ENCODE assay signal across 16 cellular contexts in the genomic region with DNA sequence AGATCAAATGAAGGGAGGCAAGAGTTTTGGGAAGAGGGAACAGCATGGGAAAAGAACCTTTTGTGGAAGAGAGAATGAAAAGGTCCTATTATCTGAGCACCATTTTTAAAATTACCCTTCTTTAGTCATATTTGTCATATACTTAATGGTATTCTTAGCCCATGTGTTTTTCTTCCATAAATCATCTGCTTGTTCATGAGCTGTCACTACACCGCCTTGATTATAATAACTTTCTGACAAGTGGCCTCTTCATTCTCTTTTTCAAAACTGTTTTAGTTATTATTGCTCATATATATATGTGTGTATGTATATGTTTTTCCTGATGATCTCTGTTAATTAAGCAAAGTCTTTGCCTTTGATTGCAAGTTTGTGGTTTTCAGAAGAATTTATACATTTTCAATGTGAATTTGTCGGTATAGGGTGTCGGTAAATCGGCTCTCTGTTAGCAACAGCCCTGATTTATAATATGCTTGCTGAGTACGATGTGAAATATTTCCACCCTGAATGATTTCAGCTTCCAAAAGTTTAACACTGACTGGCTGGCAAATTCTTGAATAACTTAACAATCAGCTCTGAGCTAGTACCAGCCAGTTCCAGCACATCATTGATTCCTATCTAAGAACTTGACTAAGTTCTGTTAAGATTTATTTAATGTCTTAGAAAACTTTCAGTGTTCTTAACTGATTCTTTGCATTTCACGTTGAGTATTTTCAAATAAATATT. TPM values are rescaled to one million over a fixed set of nuclear protein-coding genes. Genes with fewer than 3 reads are reported as not detected.
A peak's percentile ranks its signal among the peaks of the same experiment; 100 is the strongest.
DNase-seq lines count a peak whose midpoint lies in the region; ATAC-seq and TF ChIP-seq lines count a peak whose summit lies in the region.
"Had no signal": no experiment of that assay in that cellular context is flagged by ENCODE, and none has a peak within 500 bp of the region (broad histone marks: within the 10 kb centered on the region; RNA-seq: fewer than 3 reads in every experiment).

No MANE protein-coding gene starts in this region.

- ATAC-seq in omental fat pad (ENCODE audit: low FRiP score) = peak; percentile 71

- no peak for TF ChIP-seq CTCF in omental fat pad (IDR thresholded peaks at IDR 0.05)

- DNase-seq in NCI-H226 = peak; percentile 3
- peak; percentile 15 for DNase-seq in astrocyte of the hippocampus (ENCODE audit: low read depth, low spot score)
- DNase-seq in omental fat pad (ENCODE audit: low spot score) = no peak
- DNase-seq in LoVo (ENCODE audit: low spot score) = no peak
- no peak for DNase-seq in activated CD8-positive, alpha-beta memory T cell treated with anti-CD3 and anti-CD28 coated beads for 24 hours
- DNase-seq in AG08396 (ENCODE audit: low spot score) = no peak
- DNase-seq: BE2C; C1 segment of cervical spinal cord; CD4-positive, CD25-positive, alpha-beta regulatory T cell; CD8-positive, alpha-beta memory T cell; COR-L47; DMS 273 treated with DMSO at 0.1 percent for 48 hours; GM23248 had no signal

RNA-seq across cellular contexts. Expression of gene GUCY2C, which starts 49.2 kb away (rescaled TPM):
- not detected for total RNA-seq in omental fat pad
- total RNA-seq: A172; CD4-positive, CD25-positive, alpha-beta regulatory T cell; CD8-positive, alpha-beta memory T cell; GM23248; H4; HT-29 had no signal

Comparison
In these comparisons a context has a peak if more than half of its experiments do, and no peak if none do; other contexts are left out.
1. DNase-seq: peak in NCI-H226 (single experiment) and astrocyte of the hippocampus (single experiment); none in omental fat pad (single experiment), LoVo (single experiment), activated CD8-positive, alpha-beta memory T cell treated with anti-CD3 and anti-CD28 coated beads for 24 hours (single experiment) and AG08396 (single experiment).